In the genomic region with DNA sequence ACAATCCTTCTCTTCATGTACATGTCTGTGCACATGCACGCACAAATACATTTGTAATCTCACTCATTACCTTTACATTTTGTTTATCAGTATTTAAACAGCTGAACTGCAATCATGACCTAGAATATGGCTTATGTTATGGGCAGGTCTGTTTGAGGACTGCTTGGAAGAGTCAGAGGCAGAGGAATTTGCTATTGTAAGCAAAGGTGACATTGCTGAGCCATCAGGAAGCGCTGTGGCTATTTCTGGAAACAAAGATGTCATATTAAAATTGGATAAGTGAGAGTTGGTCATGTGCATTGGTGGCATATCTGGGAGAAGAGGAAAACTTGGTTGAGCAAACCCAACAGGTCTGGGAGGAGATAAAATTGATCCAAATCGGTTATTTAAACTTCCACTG, we compare ENCODE assay signal across 19 cellular contexts.
"Had no signal": no experiment of that assay in that cellular context is flagged by ENCODE, and none has a peak within 500 bp of the region (broad histone marks: within the 10 kb centered on the region; RNA-seq: fewer than 3 reads in every experiment).

No MANE protein-coding gene starts in this region.

- H3K27me3 Mint-ChIP-seq: activated CD4-positive, alpha-beta T cell treated with anti-CD3 and anti-CD28 coated beads, Interleukin-2, amount 10 ng/mL, durations not matched to agents 24 days and 14 days; T-helper 17 cell had no signal

- H3K4me1 Mint-ChIP-seq: activated CD4-positive, alpha-beta T cell treated with anti-CD3 and anti-CD28 coated beads, Interleukin-2, amount 10 ng/mL, durations not matched to agents 24 days and 14 days; immature natural killer cell; nephron progenitor cell; WTC11 had no signal

- H3K9me3 Mint-ChIP-seq: activated CD4-positive, alpha-beta T cell treated with anti-CD3 and anti-CD28 coated beads, Interleukin-2, amount 10 ng/mL, durations not matched to agents 24 days and 14 days; immature natural killer cell; nephron progenitor cell had no signal

- H3K36me3 ChIP-seq: colonic mucosa had no signal

- H3K4me3 ChIP-seq: colonic mucosa, esophagus squamous epithelium, skin epidermis, tibial nerve had no signal

- H3K27ac ChIP-seq: colonic mucosa, esophagus squamous epithelium, skin epidermis, tibial nerve had no signal

- H3K4me1 ChIP-seq: colonic mucosa, esophagus squamous epithelium, tibial nerve had no signal

- DNase-seq: activated CD4-positive, alpha-beta T cell treated with anti-CD3 and anti-CD28 coated beads, Interleukin-2, amount 10 ng/mL, durations not matched to agents 24 days and 14 days; activated CD8-positive, alpha-beta memory T cell treated with anti-CD3 and anti-CD28 coated beads, Interleukin-2, amount 50 U/mL, for 48 hours; activated gamma-delta T cell; activated T-cell treated with anti-CD3 and anti-CD28 coated beads, Interleukin-2, amount 50 U/mL, for 72 hours; caudate nucleus; colonic mucosa; esophagus squamous epithelium; glutamatergic neuron; immature natural killer cell; mammary epithelial cell; nephron progenitor cell; stimulated activated CD4-positive, alpha-beta T cell treated with anti-CD3 and anti-CD28 coated beads, Interleukin-15, amount 100 ng/mL, for 24 hours; stimulated activated CD4-positive, alpha-beta T cell treated with anti-CD3 and anti-CD28 coated beads, Interleukin-4, amount 100 ng/mL, for 1 hour; stimulated activated naive CD4-positive, alpha-beta T cell; T-helper 17 cell had no signal

- H3K27ac Mint-ChIP-seq: activated CD4-positive, alpha-beta T cell treated with anti-CD3 and anti-CD28 coated beads, Interleukin-2, amount 10 ng/mL, durations not matched to agents 24 days and 14 days; activated naive CD4-positive, alpha-beta T cell treated with anti-CD3 and anti-CD28 coated beads, Interleukin-2, amount 50 U/mL, for 72 hours; activated T-cell treated with anti-CD3 and anti-CD28 coated beads, Interleukin-2, amount 50 U/mL, for 72 hours; T-helper 17 cell; WTC11 had no signal

- H3K27me3 ChIP-seq: colonic mucosa, esophagus squamous epithelium, tibial nerve had no signal

- ATAC-seq: activated naive CD4-positive, alpha-beta T cell treated with anti-CD3 and anti-CD28 coated beads, Interleukin-2, amount 50 U/mL, for 72 hours; activated T-cell treated with anti-CD3 and anti-CD28 coated beads, Interleukin-2, amount 50 U/mL, for 72 hours; T-helper 17 cell; WTC11 had no signal

- H3K4me3 Mint-ChIP-seq: activated CD4-positive, alpha-beta T cell treated with anti-CD3 and anti-CD28 coated beads, Interleukin-2, amount 10 ng/mL, durations not matched to agents 24 days and 14 days; activated T-cell treated with anti-CD3 and anti-CD28 coated beads, Interleukin-2, amount 50 U/mL, for 72 hours; immature natural killer cell; nephron progenitor cell; T-helper 17 cell; WTC11 had no signal

- H3K9me3 ChIP-seq: colonic mucosa, esophagus squamous epithelium, tibial nerve had no signal
